12 cellular contexts compared by ENCODE assay signal in the genomic region with DNA sequence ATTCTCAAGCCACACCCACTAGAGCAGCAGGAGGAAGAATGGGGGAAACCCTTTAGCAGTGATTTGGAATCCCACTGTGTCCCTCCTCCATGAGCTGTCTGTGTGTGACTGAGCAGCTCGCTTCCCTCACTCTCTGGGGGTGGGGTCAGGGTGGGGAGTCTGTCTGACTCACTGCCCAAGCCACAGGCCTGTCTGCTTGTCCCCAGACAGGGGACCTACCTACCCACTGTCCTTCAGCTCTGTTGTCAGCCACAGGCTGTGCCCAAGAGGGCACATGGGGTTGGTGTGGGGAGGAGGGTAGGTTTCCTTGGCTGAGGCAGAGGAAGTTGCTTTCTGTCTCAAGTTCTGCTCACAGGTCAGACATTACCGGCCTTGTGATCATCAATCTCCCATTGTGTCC.
DNase-seq lines count a peak whose midpoint lies in the region; ATAC-seq and TF ChIP-seq lines count a peak whose summit lies in the region.
"Had no signal": no experiment of that assay in that cellular context is flagged by ENCODE, and none has a peak within 500 bp of the region (broad histone marks: within the 10 kb centered on the region; RNA-seq: fewer than 3 reads in every experiment).

No MANE protein-coding gene starts in this region.

- H3K9me3 ChIP-seq in GM23248 (ENCODE audit: low read depth) (no peaks in the 10 kb centered on the region), esophagus squamous epithelium (no peaks in the 10 kb centered on the region), trophoblast cell (ENCODE audit: insufficient read depth, low read depth, low read length) (no peaks in the 10 kb centered on the region)
- H3K9me3 ChIP-seq: vagina had no signal

- H3K4me1 ChIP-seq in GM23248 (ENCODE audit: insufficient read depth) (0 out of 2 replicates have a peak, but pooled peaks cover 14% of the 10 kb centered on the region), esophagus squamous epithelium (peaks cover 25 to 48% (median 36%) of the 10 kb centered on the region in 3 donors), trophoblast cell (ENCODE audit: control insufficient read depth in 1 of 2, insufficient read depth in 2 of 2, low read length in 2 of 2) (peaks cover 18% of the 10 kb centered on the region in 2 experiments)

- H2AFZ ChIP-seq in GM23248 (no peak overlapping the region), trophoblast cell (ENCODE audit: insufficient read depth, low read length, poor library complexity) (no peak overlapping the region)

- no peak overlapping the region for H4K91ac ChIP-seq in trophoblast cell (ENCODE audit: low read depth, low read length)

- no peak overlapping the region for H4K12ac ChIP-seq in trophoblast cell (ENCODE audit: low read depth, low read length)

- no peaks in the 10 kb centered on the region for H4K20me1 ChIP-seq in GM23248 (ENCODE audit: insufficient read depth)

- peak; percentile 66 for DNase-seq in GM23248
- DNase-seq in SKM-1 (lab: John Stamatoyannopoulos, UW; ENCODE audit: unreplicated experiment): peak; percentile 17
- DNase-seq in esophagus squamous epithelium (lab: John Stamatoyannopoulos, UW): no peak
- DNase-seq in trophoblast cell: peak; percentile 14 to 23
- DNase-seq in activated T-cell treated with anti-CD3 and anti-CD28 coated beads, Interleukin-2, amount 50 U/mL, for 72 hours: no peak
- DNase-seq in activated CD8-positive, alpha-beta memory T cell treated with anti-CD3 and anti-CD28 coated beads for 24 hours: no peak
- DNase-seq: CD4-positive, CD25-positive, alpha-beta regulatory T cell; NCI-H1694 had no signal

- no peaks in the 10 kb centered on the region for H3K36me3 Mint-ChIP-seq in activated T-cell treated with anti-CD3 and anti-CD28 coated beads, Interleukin-2, amount 50 U/mL, for 72 hours (ENCODE audit: insufficient read depth in 2 of 2)
- H3K36me3 Mint-ChIP-seq: CD4-positive, CD25-positive, alpha-beta regulatory T cell; T-cell had no signal

- H3K9ac ChIP-seq in GM23248 (no peak overlapping the region), trophoblast cell (ENCODE audit: low read length) (no peak overlapping the region)

- no peak overlapping the region for H3K27ac Mint-ChIP-seq in activated T-cell treated with anti-CD3 and anti-CD28 coated beads, Interleukin-2, amount 50 U/mL, for 72 hours
- H3K27ac Mint-ChIP-seq: CD4-positive, CD25-positive, alpha-beta regulatory T cell; T-cell had no signal

- no peak for TF ChIP-seq CTCF in esophagus squamous epithelium (IDR thresholded peaks at IDR 0.05)

- 0 out of 2 replicates have a peak, but pooled peaks cover 4% of the 10 kb centered on the region for H3F3A ChIP-seq in GM23248 (ENCODE audit: insufficient read depth)

- H3K9me3 Mint-ChIP-seq in activated T-cell treated with anti-CD3 and anti-CD28 coated beads, Interleukin-2, amount 50 U/mL, for 72 hours: no peaks in the 10 kb centered on the region
- H3K9me3 Mint-ChIP-seq: CD4-positive, CD25-positive, alpha-beta regulatory T cell; T-cell had no signal

- H3K27me3 Mint-ChIP-seq in activated T-cell treated with anti-CD3 and anti-CD28 coated beads, Interleukin-2, amount 50 U/mL, for 72 hours (ENCODE audit: low read depth): no peaks in the 10 kb centered on the region

- H3K27ac ChIP-seq in GM23248 (no peak overlapping the region), esophagus squamous epithelium (peak overlapping the region; percentile 25 to 77 (median 68)), trophoblast cell (ENCODE audit: low read depth, low read length) (no peak overlapping the region)
- H3K27ac ChIP-seq: vagina had no signal

- no peak overlapping the region for H3K4me2 ChIP-seq in GM23248 (ENCODE audit: unreplicated experiment)
- H3K4me2 ChIP-seq in trophoblast cell (ENCODE audit: low read length): no peak overlapping the region

- in situ Hi-C loops in GM23248 (cut with MboI): no loop called here

- no peak overlapping the region for H2BK120ac ChIP-seq in trophoblast cell (ENCODE audit: insufficient read depth, low read length, poor library complexity)

- no peak overlapping the region for H4K8ac ChIP-seq in trophoblast cell (ENCODE audit: low read depth, low read length)

- WGBS in GM23248 (ENCODE audit: low coverage in 1 of 2, low lambda C conversion rate in 2 of 2, missing lambda C conversion rate in 2 of 2), 2 experiments: 8 to 22% methylated on average over 1 to 2 of the region's 2 CpGs
- 29 to 43% methylated on average over 1 of the region's 2 CpGs for WGBS in esophagus squamous epithelium, 2 donors
- WGBS in trophoblast cell (ENCODE audit: extremely low coverage, insufficient coverage, insufficient read length): no CpG with 5 or more reads among the region's 2 CpGs

- H3K4me3 ChIP-seq in GM23248 (no peak overlapping the region), esophagus squamous epithelium (no peak overlapping the region), trophoblast cell (ENCODE audit: low read depth, low read length) (no peak overlapping the region)
- H3K4me3 ChIP-seq: vagina had no signal

- H3K79me2 ChIP-seq in GM23248 (ENCODE audit: insufficient read depth) (no peaks in the 10 kb centered on the region), trophoblast cell (ENCODE audit: control insufficient read depth, insufficient read depth, low read length, poor library complexity) (no peaks in the 10 kb centered on the region)

- no peaks in the 10 kb centered on the region for H3K9me2 ChIP-seq in GM23248 (ENCODE audit: insufficient read depth)

- no peaks in the 10 kb centered on the region for H3K4me1 Mint-ChIP-seq in activated T-cell treated with anti-CD3 and anti-CD28 coated beads, Interleukin-2, amount 50 U/mL, for 72 hours (ENCODE audit: low read depth)
- H3K4me1 Mint-ChIP-seq: CD4-positive, CD25-positive, alpha-beta regulatory T cell; T-cell had no signal

- H3K36me3 ChIP-seq in GM23248 (ENCODE audit: low read depth) (no peaks in the 10 kb centered on the region), esophagus squamous epithelium (no peaks in the 10 kb centered on the region), trophoblast cell (ENCODE audit: control insufficient read depth in 1 of 2, insufficient read depth in 2 of 2, low read length in 2 of 2) (no peaks in the 10 kb centered on the region)
- H3K36me3 ChIP-seq: vagina had no signal

- H2AK5ac ChIP-seq in trophoblast cell (ENCODE audit: low read length): no peak overlapping the region

- no peak overlapping the region for H2BK5ac ChIP-seq in trophoblast cell (ENCODE audit: low read depth, low read length, poor library complexity)

- peaks cover 4% of the 10 kb centered on the region for H3K79me1 ChIP-seq in trophoblast cell (ENCODE audit: low read length)

- H3K23ac ChIP-seq in trophoblast cell (ENCODE audit: low read length): no peak overlapping the region

- no peaks in the 10 kb centered on the region for H3K27me3 ChIP-seq in GM23248 (replicated peaks; ENCODE audit: insufficient read depth)
- H3K27me3 ChIP-seq in esophagus squamous epithelium: no peaks in the 10 kb centered on the region
- no peaks in the 10 kb centered on the region for H3K27me3 ChIP-seq in trophoblast cell (ENCODE audit: insufficient read depth, low read length)
- H3K27me3 ChIP-seq: vagina had no signal

- no peak overlapping the region for H3K18ac ChIP-seq in trophoblast cell (ENCODE audit: low read length)

- no peak for ATAC-seq in activated T-cell treated with anti-CD3 and anti-CD28 coated beads, Interleukin-2, amount 50 U/mL, for 72 hours (replicated peaks in 1 of 2)
- ATAC-seq in HG02870 (IDR thresholded peaks at IDR 0.05; ENCODE audit: unreplicated experiment) (no peak), GM18867 (IDR thresholded peaks at IDR 0.05; ENCODE audit: unreplicated experiment) (no peak)
- ATAC-seq: T-cell had no signal

- no peak for TF ChIP-seq POLR2A in esophagus squamous epithelium (IDR thresholded peaks at IDR 0.05)

- no peak overlapping the region for H3K14ac ChIP-seq in trophoblast cell (ENCODE audit: low read length)

- H3K4me3 Mint-ChIP-seq in activated T-cell treated with anti-CD3 and anti-CD28 coated beads, Interleukin-2, amount 50 U/mL, for 72 hours: no peak overlapping the region
- H3K4me3 Mint-ChIP-seq: CD4-positive, CD25-positive, alpha-beta regulatory T cell; T-cell had no signal

- peak overlapping the region; percentile 18 for H2BK12ac ChIP-seq in trophoblast cell (ENCODE audit: low read length)

- intact Hi-C loops in esophagus squamous epithelium (cut with DNase I): no loop called here

- no peak overlapping the region for H3K4ac ChIP-seq in trophoblast cell (ENCODE audit: low read depth, low read length)

Comparison
In these comparisons a context has a peak if more than half of its experiments do, and no peak if none do; other contexts are left out.
1. DNase-seq: peak in GM23248 (single experiment), SKM-1 (single experiment) and trophoblast cell (2 of 2); none in esophagus squamous epithelium (single experiment), activated T-cell treated with anti-CD3 and anti-CD28 coated beads, Interleukin-2, amount 50 U/mL, for 72 hours (0 of 2) and activated CD8-positive, alpha-beta memory T cell treated with anti-CD3 and anti-CD28 coated beads for 24 hours (single experiment).
2. H3K27ac ChIP-seq: peak in esophagus squamous epithelium (4 of 4); none in GM23248 (single experiment) and trophoblast cell (single experiment).